2 cellular contexts compared by ENCODE assay signal in the genomic region with DNA sequence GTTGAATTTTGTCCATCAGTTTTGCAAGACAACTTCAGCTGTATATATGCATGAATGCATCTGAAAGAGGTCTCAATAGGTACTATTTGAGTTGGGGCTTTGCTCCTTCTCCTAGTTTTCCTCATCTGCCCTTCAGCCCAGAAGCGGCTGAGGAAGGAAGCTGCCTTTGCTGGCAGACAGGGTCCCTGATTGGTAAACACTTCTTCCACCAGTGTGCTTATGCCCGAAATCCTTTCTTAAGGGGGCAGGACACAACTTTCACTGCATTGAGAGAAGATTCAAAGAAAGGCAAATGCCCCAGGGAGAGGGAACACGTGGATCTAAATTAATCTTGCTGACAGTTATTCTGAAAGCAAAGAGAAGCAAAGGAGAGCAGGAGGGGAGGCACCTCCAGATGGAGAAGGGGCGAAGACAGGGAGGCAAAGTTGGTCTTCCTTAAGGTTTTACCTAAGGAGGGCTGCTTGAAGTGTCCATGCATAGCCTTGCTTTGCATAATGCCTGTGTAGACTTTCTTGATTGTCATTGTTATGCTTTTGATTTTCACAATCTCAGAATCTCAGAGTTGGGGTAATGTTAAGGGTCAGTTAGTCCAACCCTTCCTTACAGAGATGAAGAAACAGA.
TF ChIP-seq lines count a peak whose summit lies in the region.

No MANE protein-coding gene starts in this region.

TF ChIP-seq in HCT116, 20 proteins besides CTCF, POLR2A, EP300 and RAD21:
- TF ChIP-seq CEBPB (IDR thresholded peaks at IDR 0.05; ENCODE audit: low read depth) (no peak), EGR1 (IDR thresholded peaks at IDR 0.05; ENCODE audit: low read depth) (no peak), CBX3 (IDR thresholded peaks at IDR 0.05; ENCODE audit: low read depth) (no peak), ATF3 (IDR thresholded peaks at IDR 0.05) (no peak), SP1 (IDR thresholded peaks at IDR 0.05; ENCODE audit: low read depth) (no peak), EZH2 (IDR thresholded peaks at IDR 0.05) (no peak), SRF (IDR thresholded peaks at IDR 0.05; ENCODE audit: low read depth) (no peak)

TF ChIP-seq in H1, 55 proteins besides CTCF, POLR2A, EP300 and RAD21:
- TF ChIP-seq TAF7 (optimal IDR thresholded peaks at IDR 0.05; ENCODE audit: borderline replicate concordance, low read depth, low read length): no peak
- TF ChIP-seq SIRT6 (IDR thresholded peaks at IDR 0.05; ENCODE audit: low read length): no peak
- TF ChIP-seq MAFK (IDR thresholded peaks at IDR 0.05; ENCODE audit: low read depth, low read length): no peak
- TF ChIP-seq SAP30 (IDR thresholded peaks at IDR 0.05; ENCODE audit: insufficient read depth, insufficient replicate concordance, low read length): no peak
- no peak for TF ChIP-seq CEBPB (IDR thresholded peaks at IDR 0.05; ENCODE audit: low read depth, low read length)
- no peak for TF ChIP-seq CBX5 (IDR thresholded peaks at IDR 0.05; ENCODE audit: low read depth, low read length)
TF ChIP-seq in H1: peak in this region for 0.
